In genomic region chr3:47024932-47025331, GRCh38 we compare ENCODE assay signal across 12 cellular contexts. TPM values are rescaled to one million over a fixed set of nuclear protein-coding genes. Genes with fewer than 3 reads are reported as not detected.
DNase-seq lines count a peak whose midpoint lies in the region; ATAC-seq and TF ChIP-seq lines count a peak whose summit lies in the region.
"Had no signal": no experiment of that assay in that cellular context is flagged by ENCODE, and none has a peak within 500 bp of the region (broad histone marks: within the 10 kb centered on the region; RNA-seq: fewer than 3 reads in every experiment).

No MANE protein-coding gene starts in this region.

- H3K9ac ChIP-seq in adipocyte (ENCODE audit: low read length) = no peak overlapping the region

- H3K36me3 ChIP-seq in adipocyte (ENCODE audit: control insufficient read depth, insufficient read depth, low read length, severe bottlenecking) = peaks cover 8% of the 10 kb centered on the region

- peaks cover 51% of the 10 kb centered on the region for H3K4me1 Mint-ChIP-seq in stimulated activated naive CD8-positive, alpha-beta T cell treated with anti-CD3 and anti-CD28 coated beads, Interleukin-15, amount 100 ng/mL, for 72 hours
- H3K4me1 Mint-ChIP-seq in osteocyte (ENCODE audit: unreplicated experiment) = no peaks in the 10 kb centered on the region

- no peak overlapping the region for H3K27ac Mint-ChIP-seq in stimulated activated naive CD8-positive, alpha-beta T cell treated with anti-CD3 and anti-CD28 coated beads, Interleukin-15, amount 100 ng/mL, for 72 hours
- no peak overlapping the region for H3K27ac Mint-ChIP-seq in osteocyte (ENCODE audit: unreplicated experiment)

- no peaks in the 10 kb centered on the region for H3K27me3 Mint-ChIP-seq in stimulated activated naive CD8-positive, alpha-beta T cell treated with anti-CD3 and anti-CD28 coated beads, Interleukin-15, amount 100 ng/mL, for 72 hours
- no peaks in the 10 kb centered on the region for H3K27me3 Mint-ChIP-seq in osteocyte (ENCODE audit: unreplicated experiment)

- H3K27me3 ChIP-seq in adipocyte (replicated peaks; ENCODE audit: control insufficient read depth, insufficient read depth, low read length) = no peaks in the 10 kb centered on the region

- no peak overlapping the region for H3K4me3 ChIP-seq in adipocyte (ENCODE audit: low read length)

- no peaks in the 10 kb centered on the region for H3K9me3 ChIP-seq in adipocyte (ENCODE audit: control insufficient read depth, low read length)

- H3K4me3 Mint-ChIP-seq in stimulated activated naive CD8-positive, alpha-beta T cell treated with anti-CD3 and anti-CD28 coated beads, Interleukin-15, amount 100 ng/mL, for 72 hours = no peak overlapping the region
- no peak overlapping the region for H3K4me3 Mint-ChIP-seq in osteocyte (ENCODE audit: unreplicated experiment)

- peaks cover 18% of the 10 kb centered on the region for H3K4me1 ChIP-seq in adipocyte (ENCODE audit: control insufficient read depth, insufficient read depth, low read length)

- no peak for DNase-seq in stimulated activated naive CD8-positive, alpha-beta T cell treated with anti-CD3 and anti-CD28 coated beads, Interleukin-15, amount 100 ng/mL, for 72 hours
- no peak for DNase-seq in stimulated activated naive CD8-positive, alpha-beta T cell treated with anti-CD3 and anti-CD28 coated beads, Interleukin-15, Interleukin-2, amounts not matched to agents 100 U/mL and 50 U/mL, for 24 hours
- peak; percentile 28 for DNase-seq in adipocyte (ENCODE audit: low read depth)
- peak; percentile 78 for DNase-seq in islet precursor cell
- no peak for DNase-seq in activated T-cell treated with anti-CD3 and anti-CD28 coated beads, Interleukin-2, amount 50 U/mL, for 48 hours
- no peak for DNase-seq in activated gamma-delta T cell (lab: John Stamatoyannopoulos, UW)
- no peak for DNase-seq in osteocyte (ENCODE audit: extremely low spot score, unreplicated experiment)
- DNase-seq: glutamatergic neuron; NCI-H1092; stimulated activated CD8-positive, alpha-beta memory T cell treated with anti-CD3 and anti-CD28 coated beads, Interleukin-4, amount 100 ng/mL, for 48 hours had no signal

- no peak for TF ChIP-seq CTCF in osteocyte (IDR thresholded peaks at IDR 0.05)

- H3K9me3 Mint-ChIP-seq in stimulated activated naive CD8-positive, alpha-beta T cell treated with anti-CD3 and anti-CD28 coated beads, Interleukin-15, amount 100 ng/mL, for 72 hours = no peaks in the 10 kb centered on the region
- H3K9me3 Mint-ChIP-seq in osteocyte (ENCODE audit: unreplicated experiment) = no peaks in the 10 kb centered on the region

- peaks cover 9% of the 10 kb centered on the region for H3K36me3 Mint-ChIP-seq in osteocyte (ENCODE audit: unreplicated experiment)

- peak; percentile 64 for ATAC-seq in stimulated activated naive CD8-positive, alpha-beta T cell treated with anti-CD3 and anti-CD28 coated beads, Interleukin-15, amount 100 ng/mL, for 72 hours
- ATAC-seq in stimulated activated naive CD8-positive, alpha-beta T cell treated with anti-CD3 and anti-CD28 coated beads, Interleukin-15, Interleukin-2, amounts not matched to agents 100 U/mL and 50 U/mL, for 24 hours = no peak
- ATAC-seq in GM18858 (IDR thresholded peaks at IDR 0.05; ENCODE audit: unreplicated experiment) = no peak
- ATAC-seq: left lobe of liver had no signal

RNA-seq across cellular contexts. Expression of gene NBEAL2, which starts 45.5 kb away (rescaled TPM):
- 14.0 and 21.8 TPM in 2 replicates for total RNA-seq in osteocyte

RNA-seq across cellular contexts. Expression of gene CCDC12, which starts 48.4 kb away (rescaled TPM):
- 34.5 and 37.4 TPM in 2 replicates for total RNA-seq in osteocyte

Comparison
In these comparisons a context has a peak if more than half of its experiments do, and no peak if none do; other contexts are left out.
1. DNase-seq: peak in adipocyte (single experiment) and islet precursor cell (single experiment); none in stimulated activated naive CD8-positive, alpha-beta T cell treated with anti-CD3 and anti-CD28 coated beads, Interleukin-15, amount 100 ng/mL, for 72 hours (0 of 2), stimulated activated naive CD8-positive, alpha-beta T cell treated with anti-CD3 and anti-CD28 coated beads, Interleukin-15, Interleukin-2, amounts not matched to agents 100 U/mL and 50 U/mL, for 24 hours (single experiment), activated T-cell treated with anti-CD3 and anti-CD28 coated beads, Interleukin-2, amount 50 U/mL, for 48 hours (0 of 2), activated gamma-delta T cell (single experiment) and osteocyte (single experiment).